13 cellular contexts compared by ENCODE assay signal in genomic region chr7:69781412-69781846, GRCh38.
DNase-seq lines count a peak whose midpoint lies in the region; ATAC-seq and TF ChIP-seq lines count a peak whose summit lies in the region.
"Had no signal": no experiment of that assay in that cellular context is flagged by ENCODE, and none has a peak within 500 bp of the region (broad histone marks: within the 10 kb centered on the region; RNA-seq: fewer than 3 reads in every experiment).

No MANE protein-coding gene starts in this region.

- H3K4me3 ChIP-seq in gastroesophageal sphincter (peak overlapping the region in 1 of 2 donors; percentile 1), sigmoid colon (peak overlapping the region in 1 of 4 donors; percentile 9)

- no peak for TF ChIP-seq CTCF in gastroesophageal sphincter (IDR thresholded peaks at IDR 0.05)
- TF ChIP-seq CTCF in sigmoid colon (IDR thresholded peaks at IDR 0.05) = no peak

- TF ChIP-seq POLR2A in gastroesophageal sphincter (IDR thresholded peaks at IDR 0.05) (no peak), sigmoid colon (IDR thresholded peaks at IDR 0.05) (no peak)

- peak; percentile 46 for ATAC-seq in gastroesophageal sphincter
- no peak for ATAC-seq in GM21528 (IDR thresholded peaks at IDR 0.05; ENCODE audit: low FRiP score, unreplicated experiment)
- ATAC-seq in HG03097 (IDR thresholded peaks at IDR 0.05; ENCODE audit: low FRiP score, unreplicated experiment) = no peak
- ATAC-seq in HG02759 (IDR thresholded peaks at IDR 0.05; ENCODE audit: unreplicated experiment) = no peak
- ATAC-seq: effector memory CD8-positive, alpha-beta T cell had no signal

- H3K9me3 ChIP-seq in gastroesophageal sphincter (no peaks in the 10 kb centered on the region), sigmoid colon (no peaks in the 10 kb centered on the region)

- DNase-seq in DMS 273 treated with DMSO at 0.1 percent for 48 hours (lab: John Stamatoyannopoulos, UW) (peak; percentile 34), NCI-H526 treated with DMSO at 0.1 percent for 48 hours (lab: John Stamatoyannopoulos, UW) (peak; percentile 26), sigmoid colon (peak; percentile 75), NCI-H1092 treated with DMSO at 0.1 percent for 48 hours (lab: John Stamatoyannopoulos, UW) (no peak)
- DNase-seq: activated CD4-positive, alpha-beta T cell treated with anti-CD3 and anti-CD28 coated beads, Interleukin-2, amount 50 U/mL, for 48 hours; activated naive CD4-positive, alpha-beta T cell treated with anti-CD3 and anti-CD28 coated beads, Interleukin-2, amount 50 U/mL, for 16 hours; effector memory CD8-positive, alpha-beta T cell; stimulated activated CD4-positive, alpha-beta T cell treated with anti-CD3 and anti-CD28 coated beads, Interleukin-15, amount 100 ng/mL, for 24 hours; SW 1271 had no signal

- no peaks in the 10 kb centered on the region for H3K27me3 ChIP-seq in gastroesophageal sphincter
- no peaks in the 10 kb centered on the region for H3K27me3 ChIP-seq in sigmoid colon

- TF ChIP-seq EP300 in gastroesophageal sphincter (IDR thresholded peaks at IDR 0.05) (no peak), sigmoid colon (IDR thresholded peaks at IDR 0.05) (no peak)

- H3K4me1 ChIP-seq in gastroesophageal sphincter (peaks cover 11 to 62% (median 32%) of the 10 kb centered on the region in 3 donors), sigmoid colon (peaks cover 0 to 65% (median 49%) of the 10 kb centered on the region in 4 donors)

- no peaks in the 10 kb centered on the region for H3K36me3 ChIP-seq in gastroesophageal sphincter
- H3K36me3 ChIP-seq in sigmoid colon = no peaks in the 10 kb centered on the region

- H3K27ac ChIP-seq in gastroesophageal sphincter = peak overlapping the region in 3 of 4 donors; percentile 14 to 73 (median 46)
- H3K27ac ChIP-seq in sigmoid colon = peak overlapping the region; percentile 41 to 75 (median 63)

- intact Hi-C loops in sigmoid colon (cut with DNase I) = no loop called here

- whole genome bisulfite sequencing in gastroesophageal sphincter (ENCODE audit: low coverage in 1 of 2), 2 donors = 21 to 33% methylated on average over 2 to 3 of the region's 3 CpGs
- WGBS in sigmoid colon, 2 donors = 23 to 61% methylated on average over 3 of the region's 3 CpGs
